Comparison of ENCODE assay signal across 18 cellular contexts in the genomic region with DNA sequence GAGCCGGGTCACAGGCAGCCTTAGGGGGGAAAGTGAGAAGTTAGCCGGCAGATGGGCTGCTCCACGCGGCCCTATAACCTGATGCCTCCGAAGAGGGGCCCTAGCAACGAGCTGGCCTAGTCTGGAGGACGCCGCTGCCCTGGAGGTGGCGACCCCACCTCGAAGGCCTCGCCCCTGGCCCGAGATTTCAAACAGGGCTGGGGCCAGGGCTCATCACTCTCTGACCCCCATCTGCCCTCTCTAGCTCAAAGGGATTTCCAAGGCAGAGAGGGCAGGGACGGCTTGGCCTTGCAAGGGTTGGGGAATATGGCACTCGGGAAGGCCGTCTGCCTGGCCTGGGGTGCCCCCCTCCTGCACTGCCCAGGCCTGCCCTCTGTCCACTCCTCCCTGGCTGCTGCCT. TPM values are rescaled to one million over a fixed set of nuclear protein-coding genes. Genes with fewer than 3 reads are reported as not detected.
A peak's percentile ranks its signal among the peaks of the same experiment; 100 is the strongest.
DNase-seq lines count a peak whose midpoint lies in the region; ATAC-seq, FAIRE-seq and TF ChIP-seq lines count a peak whose summit lies in the region.
"Had no signal": no experiment of that assay in that cellular context is flagged by ENCODE, and none has a peak within 500 bp of the region (broad histone marks: within the 10 kb centered on the region; RNA-seq: fewer than 3 reads in every experiment).

No MANE protein-coding gene starts in this region.

- H4K8ac ChIP-seq in H1 (ENCODE audit: extremely low read depth, insufficient read depth, low read length) (no peak overlapping the region), mesenchymal stem cell (ENCODE audit: low read length) (no peak overlapping the region)

- no peak overlapping the region for H3K23ac ChIP-seq in H1 (ENCODE audit: insufficient read length)
- H3K23ac ChIP-seq in mesenchymal stem cell (ENCODE audit: low read length in 2 of 2) = no peak overlapping the region

- DNase-seq in DMS 273 treated with DMSO at 0.1 percent for 48 hours (lab: John Stamatoyannopoulos, UW) (peak; percentile 89), RWPE2 (ENCODE audit: low spot score) (peak; percentile 57), H1 (ENCODE audit: low read depth in 1 of 2, low spot score in 2 of 2) (no peak), nephron progenitor cell (peak; percentile 29), mesenchymal stem cell (no peak), hepatocyte (ENCODE audit: low spot score) (no peak), immature natural killer cell (no peak)
- DNase-seq: C1 segment of cervical spinal cord; DMS153; NCI-H187 treated with DMSO at 0.1 percent for 48 hours; NCI-H526 treated with DMSO at 0.1 percent for 48 hours; NK-92 treated with Interleukin-12 subunit alpha and Interleukin-12 subunit beta, amount 100 ng/mL, for 24 hours; RPMI8226; SJCRH30 had no signal

- H3K79me1 ChIP-seq in H1 (ENCODE audit: low read depth, low read length) (no peaks in the 10 kb centered on the region), mesenchymal stem cell (replicated peaks; ENCODE audit: low read length, poor library complexity, severe bottlenecking) (no peaks in the 10 kb centered on the region)

- H3K27me3 ChIP-seq in RWPE2 (ENCODE audit: insufficient read depth, poor library complexity, severe bottlenecking) (no peaks in the 10 kb centered on the region), H1 (replicated peaks in 1 of 4; ENCODE audit: control insufficient read depth in 3 of 4, extremely low read depth in 1 of 4, insufficient read depth in 3 of 4, low read length in 3 of 4) (peaks cover 8 to 80% (median 60%) of the 10 kb centered on the region in 4 experiments), mesenchymal stem cell (ENCODE audit: control insufficient read depth in 1 of 2, insufficient read depth in 1 of 2, low read length in 2 of 2) (peaks cover 86 to 87% of the 10 kb centered on the region in 2 experiments), hepatocyte (peaks cover 59% of the 10 kb centered on the region)

- 53% methylated on average over 14 of the region's 15 CpGs; no CpG with 5 or more reads in 1 of the 2 experiments for WGBS in H1 (ENCODE audit: extremely low coverage in 1 of 2, insufficient coverage in 1 of 2, insufficient read length in 1 of 2, insufficient replicate concordance in 2 of 2, low coverage in 1 of 2, low lambda C conversion rate in 2 of 2, missing lambda C conversion rate in 1 of 2), 2 experiments
- 37% methylated on average over 15 of the region's 15 CpGs for WGBS in mesenchymal stem cell
- 47% methylated on average over 14 of the region's 15 CpGs for WGBS in hepatocyte (ENCODE audit: low lambda C conversion rate, missing lambda C conversion rate)

- no peak overlapping the region for H2BK20ac ChIP-seq in H1 (ENCODE audit: low read length)

- H3K4me1 ChIP-seq in RWPE2 (ENCODE audit: insufficient read depth, poor library complexity, severe bottlenecking) = no peaks in the 10 kb centered on the region
- H3K4me1 ChIP-seq in H1 (replicated peaks in 1 of 4; ENCODE audit: control insufficient read depth in 3 of 4, insufficient read depth in 4 of 4, low read length in 3 of 4) = peaks cover 0 to 18% (median 11%) of the 10 kb centered on the region in 4 experiments; a peak in 5 of 7 replicates
- H3K4me1 ChIP-seq in mesenchymal stem cell (ENCODE audit: control insufficient read depth, insufficient read depth, low read depth, low read length) = no peaks in the 10 kb centered on the region
- peaks cover 4% of the 10 kb centered on the region for H3K4me1 ChIP-seq in hepatocyte (ENCODE audit: insufficient read depth)
- H3K4me1 ChIP-seq: SJCRH30 had no signal

- H3K9me2 ChIP-seq in hepatocyte (replicated peaks; ENCODE audit: insufficient read depth) = no peaks in the 10 kb centered on the region

- H3K9ac ChIP-seq in H1 (replicated peaks in 1 of 4; ENCODE audit: extremely low read depth in 1 of 4, low read depth in 3 of 4, low read length in 3 of 4) (no peak overlapping the region), mesenchymal stem cell (ENCODE audit: low read length) (no peak overlapping the region)

- H3K9me3 Mint-ChIP-seq in nephron progenitor cell (no peaks in the 10 kb centered on the region), immature natural killer cell (no peaks in the 10 kb centered on the region)

- H3K4me2 ChIP-seq in H1 (ENCODE audit: insufficient read depth in 1 of 2, low read depth in 2 of 2, low read length in 2 of 2) (no peak overlapping the region; a peak in 1 of 4 replicates), mesenchymal stem cell (ENCODE audit: low read length, poor library complexity, severe bottlenecking) (no peak overlapping the region), hepatocyte (no peak overlapping the region)

- no peak overlapping the region for H3K4me3 Mint-ChIP-seq in nephron progenitor cell
- no peak overlapping the region for H3K4me3 Mint-ChIP-seq in immature natural killer cell

- CTCF ChIA-PET in H1 (lab: Charles Lee; ENCODE audit: partially characterized antibody) = interaction anchor here (0.7 to 9.3 kb wide), 7 partner anchors 10 to 89 kb away, joined by 3 to 122 read pairs (median 14); no protein-coding TSS in a partner anchor

- H3K9me3 ChIP-seq in RWPE2 (ENCODE audit: severe bottlenecking) = no peaks in the 10 kb centered on the region
- no peaks in the 10 kb centered on the region for H3K9me3 ChIP-seq in H1 (ENCODE audit: insufficient read depth in 2 of 2, low read depth in 1 of 2, low read length in 1 of 2)
- H3K9me3 ChIP-seq in mesenchymal stem cell (ENCODE audit: control insufficient read depth, low read length) = no peaks in the 10 kb centered on the region
- no peaks in the 10 kb centered on the region for H3K9me3 ChIP-seq in hepatocyte (ENCODE audit: low read depth)
- H3K9me3 ChIP-seq: SJCRH30 had no signal

- no peak overlapping the region for H3K14ac ChIP-seq in H1 (ENCODE audit: insufficient read length)
- peak overlapping the region in 1 of 2 experiments; percentile 82 for H3K14ac ChIP-seq in mesenchymal stem cell (ENCODE audit: low read length in 2 of 2)

- H3K4me1 Mint-ChIP-seq in nephron progenitor cell = peaks cover 30% of the 10 kb centered on the region
- no peaks in the 10 kb centered on the region for H3K4me1 Mint-ChIP-seq in immature natural killer cell

- TF ChIP-seq CTCF in RWPE2 (IDR thresholded peaks at IDR 0.05; ENCODE audit: poor library complexity, severe bottlenecking) (no peak), H1 (IDR thresholded peaks at IDR 0.05; ENCODE audit: control extremely low read depth in 1 of 3, insufficient read depth in 1 of 3, low read depth in 1 of 3, low read length in 3 of 3) (no peak), nephron progenitor cell (IDR thresholded peaks at IDR 0.05) (no peak), hepatocyte (IDR thresholded peaks at IDR 0.05; ENCODE audit: poor library complexity) (no peak)

- no peak overlapping the region for H3K27ac ChIP-seq in RWPE2 (ENCODE audit: poor library complexity, severe bottlenecking)
- H3K27ac ChIP-seq in H1 (ENCODE audit: low read depth, low read length) = no peak overlapping the region
- no peak overlapping the region for H3K27ac ChIP-seq in mesenchymal stem cell (ENCODE audit: low read length, poor library complexity, severe bottlenecking)
- H3K27ac ChIP-seq in hepatocyte = no peak overlapping the region
- H3K27ac ChIP-seq: SJCRH30 had no signal

- peaks cover 49% of the 10 kb centered on the region for H3K27me3 Mint-ChIP-seq in nephron progenitor cell (ENCODE audit: low read depth, poor library complexity)
- H3K27me3 Mint-ChIP-seq in immature natural killer cell (ENCODE audit: low read depth in 3 of 3) = peaks cover 0 to 5% (median 2%) of the 10 kb centered on the region in 3 donors

- H3K79me2 ChIP-seq in H1 (ENCODE audit: control insufficient read depth in 1 of 2, insufficient read depth in 2 of 2, low read length in 2 of 2) (no peaks in the 10 kb centered on the region), hepatocyte (no peaks in the 10 kb centered on the region)

- H2AK5ac ChIP-seq in H1 (ENCODE audit: low read depth, low read length) (no peak overlapping the region), mesenchymal stem cell (ENCODE audit: low read length, severe bottlenecking) (no peak overlapping the region)

- no peak for FAIRE-seq in H1 (lab: Jason Lieb, UNC)
- FAIRE-seq: HTR-8/SVneo had no signal

- H3K36me3 ChIP-seq in RWPE2 (ENCODE audit: low read depth) = no peaks in the 10 kb centered on the region
- no peaks in the 10 kb centered on the region for H3K36me3 ChIP-seq in H1 (ENCODE audit: control insufficient read depth in 2 of 4, insufficient read depth in 4 of 4, low read length in 3 of 4)
- H3K36me3 ChIP-seq in mesenchymal stem cell (ENCODE audit: control insufficient read depth in 1 of 2, insufficient read depth in 2 of 2, low read depth in 1 of 2, low read length in 2 of 2) = no peaks in the 10 kb centered on the region
- H3K36me3 ChIP-seq in hepatocyte (replicated peaks; ENCODE audit: insufficient read depth, low read depth) = no peaks in the 10 kb centered on the region
- H3K36me3 ChIP-seq: SJCRH30 had no signal

- TF ChIP-seq EP300 in H1 (IDR thresholded peaks at IDR 0.05; ENCODE audit: borderline replicate concordance in 1 of 2, low read depth in 2 of 2, low read length in 2 of 2) = no peak

- H3K4me3 ChIP-seq in RWPE2 (ENCODE audit: severe bottlenecking) = no peak overlapping the region
- H3K4me3 ChIP-seq in H1 (ENCODE audit: extremely low read depth in 1 of 4, insufficient read depth in 2 of 4, low read depth in 3 of 4, low read length in 4 of 4) = no peak overlapping the region
- H3K4me3 ChIP-seq in mesenchymal stem cell (ENCODE audit: insufficient read depth in 1 of 2, low read depth in 1 of 2, low read length in 2 of 2) = no peak overlapping the region
- no peak overlapping the region for H3K4me3 ChIP-seq in hepatocyte
- H3K4me3 ChIP-seq: SJCRH30 had no signal

- H3K4ac ChIP-seq in H1 (replicated peaks; ENCODE audit: insufficient read length, low read depth, low read length) (no peak overlapping the region), mesenchymal stem cell (ENCODE audit: low read depth in 1 of 2, low read length in 2 of 2) (no peak overlapping the region)

- H4K5ac ChIP-seq in H1 (ENCODE audit: insufficient read length, low read depth, low read length) = no peak overlapping the region

- H4K91ac ChIP-seq in H1 (replicated peaks; ENCODE audit: insufficient read length, low read length) (no peak overlapping the region), mesenchymal stem cell (ENCODE audit: low read length) (no peak overlapping the region)

- H4K20me1 ChIP-seq in H1 (replicated peaks in 1 of 2; ENCODE audit: control insufficient read depth in 1 of 2, insufficient read depth in 2 of 2, low read length in 2 of 2) (peaks cover 0 to 11% of the 10 kb centered on the region in 2 experiments), hepatocyte (ENCODE audit: insufficient read depth, poor library complexity, severe bottlenecking) (no peaks in the 10 kb centered on the region)

- H3K23me2 ChIP-seq in H1 (ENCODE audit: low read depth, low read length) = peaks cover 6% of the 10 kb centered on the region; the same call in 1 of the 2 replicates

- no peak for ATAC-seq in RWPE2 (ENCODE audit: low read depth)
- ATAC-seq in GM18511 (IDR thresholded peaks at IDR 0.05; ENCODE audit: unreplicated experiment) = no peak

- POLR2A ChIA-PET in H1 (lab: Charles Lee; ENCODE audit: partially characterized antibody) = no interaction called here

- H3K56ac ChIP-seq in H1 (replicated peaks; ENCODE audit: insufficient read length, low read depth, low read length) = no peak overlapping the region

- H3K27ac Mint-ChIP-seq in nephron progenitor cell = no peak overlapping the region
- no peak overlapping the region for H3K27ac Mint-ChIP-seq in immature natural killer cell

- H2BK5ac ChIP-seq in H1 (ENCODE audit: low read depth, low read length) (no peak overlapping the region; the same call in 1 of the 2 replicates), mesenchymal stem cell (ENCODE audit: low read depth, low read length, poor library complexity, severe bottlenecking) (no peak overlapping the region)

- no peak for TF ChIP-seq RAD21 in H1 (IDR thresholded peaks at IDR 0.05 in 1 of 2, conservative IDR thresholded peaks at IDR 0.05 in 1 of 2; ENCODE audit: low read depth in 2 of 2, low read length in 2 of 2)

- H2BK12ac ChIP-seq in H1 (ENCODE audit: low read depth, low read length) (peak overlapping the region; percentile 71; the same call in 1 of the 2 replicates), mesenchymal stem cell (ENCODE audit: low read length in 2 of 2) (no peak overlapping the region)

- H2BK120ac ChIP-seq in H1 (replicated peaks; ENCODE audit: low read depth, low read length) (no peak overlapping the region), mesenchymal stem cell (ENCODE audit: low read depth, low read length) (no peak overlapping the region)

- no peaks in the 10 kb centered on the region for H3K36me3 Mint-ChIP-seq in nephron progenitor cell (ENCODE audit: low read depth)
- H3K36me3 Mint-ChIP-seq in immature natural killer cell = no peaks in the 10 kb centered on the region

- H3K18ac ChIP-seq in H1 (ENCODE audit: extremely low read depth, low read length) (no peak overlapping the region; the same call in 1 of the 2 replicates), mesenchymal stem cell (ENCODE audit: low read depth in 1 of 2, low read length in 2 of 2) (no peak overlapping the region)

- no peak overlapping the region for H2AFZ ChIP-seq in H1 (ENCODE audit: low read length)
- no peak overlapping the region for H2AFZ ChIP-seq in mesenchymal stem cell (ENCODE audit: low read depth, low read length)
- H2AFZ ChIP-seq in hepatocyte = no peak overlapping the region

- no peak for TF ChIP-seq POLR2A in H1 (IDR thresholded peaks at IDR 0.05; ENCODE audit: control extremely low read depth in 1 of 2, low read depth in 2 of 2, low read length in 2 of 2)

- no peak overlapping the region for H2BK15ac ChIP-seq in H1 (ENCODE audit: low read length)
- H2BK15ac ChIP-seq in mesenchymal stem cell (ENCODE audit: low read depth, poor library complexity, severe bottlenecking) = no peak overlapping the region

RNA-seq across cellular contexts. Expression of a gene that starts 25.4 kb away (rescaled TPM):
- not detected in 2 replicates for total RNA-seq in H1 (2021; fragmentation: NEBNext Ultra II Directional; extraction: Animal tissue kit (Norgen Biotek cat#: 25700))
- polyA plus RNA-seq in H1 (2011; rRNA removed) (not detected in 2 replicates), hepatocyte (not detected in 2 replicates), immature natural killer cell (under 1 TPM in 2 of 3 donors, not detected in 1; 0.03 to 0.07 TPM)
- not detected for polyA plus RNA-seq in H1 (2011; cell fraction: cytosol; rRNA removed)
- not detected for polyA plus RNA-seq in H1 (2011; cell fraction: nucleus; rRNA removed)
- polyA plus RNA-seq in H1 (2012, experiment 1 of 2) = not detected in 4 replicates
- not detected for polyA plus RNA-seq in H1 (2012, experiment 2 of 2)
- polyA plus RNA-seq in H1 (2013, experiment 1 of 2) = not detected
- not detected for polyA plus RNA-seq in H1 (2013, experiment 2 of 2)
- polyA minus RNA-seq in H1 (2011; rRNA and poly(A)+ RNA removed) = not detected in 2 replicates
- not detected for polyA minus RNA-seq in H1 (2011; cell fraction: cytosol; rRNA and poly(A)+ RNA removed)
- polyA minus RNA-seq in H1 (2011; cell fraction: nucleus; rRNA and poly(A)+ RNA removed) = not detected
- polyA plus RNA-seq in mesenchymal stem cell (2013, experiment 1 of 2) = not detected
- not detected for polyA plus RNA-seq in mesenchymal stem cell (2013, experiment 2 of 2)
- not detected in 2 replicates for total RNA-seq in hepatocyte
- total RNA-seq: A673, H4, SJCRH30 had no signal

RNA-seq across cellular contexts. Expression of a gene that starts 30.4 kb away (rescaled TPM):
- not detected in 2 replicates for total RNA-seq in H1 (2021; fragmentation: NEBNext Ultra II Directional; extraction: Animal tissue kit (Norgen Biotek cat#: 25700))
- polyA plus RNA-seq in H1 (2011; rRNA removed) (not detected in 2 replicates), hepatocyte (not detected in 2 replicates), immature natural killer cell (under 1 TPM in 1 of 3 donors, not detected in 2; 0.95 TPM)
- not detected for polyA plus RNA-seq in H1 (2011; cell fraction: cytosol; rRNA removed)
- polyA plus RNA-seq in H1 (2011; cell fraction: nucleus; rRNA removed) = not detected
- not detected in 4 replicates for polyA plus RNA-seq in H1 (2012, experiment 1 of 2)
- not detected for polyA plus RNA-seq in H1 (2012, experiment 2 of 2)
- not detected for polyA plus RNA-seq in H1 (2013, experiment 1 of 2)
- not detected for polyA plus RNA-seq in H1 (2013, experiment 2 of 2)
- polyA minus RNA-seq in H1 (2011; rRNA and poly(A)+ RNA removed) = not detected in 2 replicates
- not detected for polyA minus RNA-seq in H1 (2011; cell fraction: cytosol; rRNA and poly(A)+ RNA removed)
- polyA minus RNA-seq in H1 (2011; cell fraction: nucleus; rRNA and poly(A)+ RNA removed) = not detected
- not detected for polyA plus RNA-seq in mesenchymal stem cell (2013, experiment 1 of 2)
- not detected for polyA plus RNA-seq in mesenchymal stem cell (2013, experiment 2 of 2)
- not detected in 2 replicates for total RNA-seq in hepatocyte
- total RNA-seq: A673, H4, SJCRH30 had no signal

RNA-seq across cellular contexts. Expression of a gene that starts 58.2 kb away (rescaled TPM):
- total RNA-seq in H1 (2021; fragmentation: NEBNext Ultra II Directional; extraction: Animal tissue kit (Norgen Biotek cat#: 25700)) = not detected in 2 replicates
- polyA plus RNA-seq in H1 (2011; rRNA removed) (not detected in 2 replicates), hepatocyte (not detected in 2 replicates), immature natural killer cell (not detected)
- not detected for polyA plus RNA-seq in H1 (2011; cell fraction: cytosol; rRNA removed)
- 0.06 TPM for polyA plus RNA-seq in H1 (2011; cell fraction: nucleus; rRNA removed)
- not detected in 4 replicates for polyA plus RNA-seq in H1 (2012, experiment 1 of 2)
- polyA plus RNA-seq in H1 (2012, experiment 2 of 2) = not detected
- 0.02 TPM for polyA plus RNA-seq in H1 (2013, experiment 1 of 2)
- polyA plus RNA-seq in H1 (2013, experiment 2 of 2) = not detected
- polyA minus RNA-seq in H1 (2011; rRNA and poly(A)+ RNA removed) = 0.09 TPM in 1 of 2 replicates, not detected in the other
- polyA minus RNA-seq in H1 (2011; cell fraction: cytosol; rRNA and poly(A)+ RNA removed) = not detected
- not detected for polyA minus RNA-seq in H1 (2011; cell fraction: nucleus; rRNA and poly(A)+ RNA removed)
- not detected for polyA plus RNA-seq in mesenchymal stem cell (2013, experiment 1 of 2)
- not detected for polyA plus RNA-seq in mesenchymal stem cell (2013, experiment 2 of 2)
- total RNA-seq in hepatocyte = not detected in 2 replicates
- total RNA-seq: A673, H4, SJCRH30 had no signal

Comparison
In these comparisons a context has a peak if more than half of its experiments do, and no peak if none do; other contexts are left out.
1. DNase-seq: peak in DMS 273 treated with DMSO at 0.1 percent for 48 hours (single experiment), RWPE2 (single experiment) and nephron progenitor cell (single experiment); none in H1 (0 of 2), mesenchymal stem cell (single experiment), hepatocyte (single experiment) and immature natural killer cell (0 of 3).